1 cellular context compared by ENCODE assay signal in genomic region chr15:41891226-41891625, GRCh38.
TF ChIP-seq lines count a peak whose summit lies in the region.

No MANE protein-coding gene starts in this region.

TF ChIP-seq in HepG2, 621 proteins besides CTCF, POLR2A, EP300 and RAD21:
- TF ChIP-seq SP5 (CRISPR knock-in tag; IDR thresholded peaks at IDR 0.05; ENCODE audit: borderline replicate concordance, low read depth) (no peak), STAT6 (CRISPR knock-in tag; IDR thresholded peaks at IDR 0.05; ENCODE audit: borderline replicate concordance) (no peak), NR2C2 (CRISPR knock-in tag; IDR thresholded peaks at IDR 0.05; ENCODE audit: borderline replicate concordance) (no peak), SNAPC2 (CRISPR knock-in tag; IDR thresholded peaks at IDR 0.05) (no peak)
TF ChIP-seq in HepG2: peak in this region for 0.
